In the genomic region with DNA sequence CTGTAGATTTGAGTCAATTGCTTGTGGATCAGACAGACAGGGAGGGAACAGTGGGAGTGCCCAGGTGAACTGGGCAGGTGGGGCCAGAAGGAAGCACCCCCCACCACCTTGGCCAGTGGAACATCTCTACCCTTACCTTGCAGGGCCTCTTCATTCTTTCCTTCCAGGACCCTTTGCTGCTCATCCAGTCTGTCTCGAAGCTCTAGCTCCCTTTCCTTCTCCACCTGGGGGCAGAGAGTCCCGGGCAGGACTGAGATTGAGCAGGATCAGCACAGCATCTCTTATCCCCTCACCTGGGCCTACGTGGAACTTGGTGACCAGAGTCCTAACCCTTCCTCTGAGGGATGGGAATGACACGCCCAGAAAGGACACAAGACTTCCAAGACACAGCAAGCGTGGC, we compare ENCODE assay signal across 25 cellular contexts. TPM values are rescaled to one million over a fixed set of nuclear protein-coding genes. Genes with fewer than 3 reads are reported as not detected.
DNase-seq lines count a peak whose midpoint lies in the region; ATAC-seq and TF ChIP-seq lines count a peak whose summit lies in the region.
"Had no signal": no experiment of that assay in that cellular context is flagged by ENCODE, and none has a peak within 500 bp of the region (broad histone marks: within the 10 kb centered on the region; RNA-seq: fewer than 3 reads in every experiment).

No MANE protein-coding gene starts in this region.

- intact Hi-C loops in esophagus muscularis mucosa (cut with DNase I) = no loop called here
- intact Hi-C loops in breast epithelium (cut with DNase I; ENCODE audit: low total_unique reads) = loop anchor here (5.0 kb wide), 1 partner anchor 1372 kb away; no protein-coding TSS in a partner anchor

- peak overlapping the region; percentile 81 for H3K27ac Mint-ChIP-seq in activated naive CD8-positive, alpha-beta T cell
- no peak overlapping the region for H3K27ac Mint-ChIP-seq in activated naive CD8-positive, alpha-beta T cell treated with anti-CD3 and anti-CD28 coated beads for 36 hours
- peak overlapping the region; percentile 91 for H3K27ac Mint-ChIP-seq in stimulated activated effector memory CD8-positive, alpha-beta T cell treated with anti-CD3 and anti-CD28 coated beads, Interleukin-12 subunit alpha, Interleukin-12 subunit beta, amount 100 ng/mL, for 72 hours
- H3K27ac Mint-ChIP-seq: activated CD4-positive, alpha-beta T cell treated with anti-CD3 and anti-CD28 coated beads, Interleukin-2, amount 10 ng/mL, durations not matched to agents 24 days and 14 days; HFFc6; T-helper 2 cell treated with Interferon-gamma antibody and Interleukin-4, amounts not matched to agents 5 μg/mL and 100 μg/mL, for 36 hours had no signal

- TF ChIP-seq CTCF in RWPE2 (IDR thresholded peaks at IDR 0.05; ENCODE audit: poor library complexity, severe bottlenecking) (no peak), esophagus muscularis mucosa (IDR thresholded peaks at IDR 0.05) (no peak), breast epithelium (IDR thresholded peaks at IDR 0.05) (no peak)

- H3K4me1 Mint-ChIP-seq in activated naive CD8-positive, alpha-beta T cell (ENCODE audit: low read depth) = peaks cover 58% of the 10 kb centered on the region
- peaks cover 60% of the 10 kb centered on the region for H3K4me1 Mint-ChIP-seq in activated naive CD8-positive, alpha-beta T cell treated with anti-CD3 and anti-CD28 coated beads for 36 hours
- H3K4me1 Mint-ChIP-seq in stimulated activated effector memory CD8-positive, alpha-beta T cell treated with anti-CD3 and anti-CD28 coated beads, Interleukin-12 subunit alpha, Interleukin-12 subunit beta, amount 100 ng/mL, for 72 hours = peaks cover 37% of the 10 kb centered on the region
- H3K4me1 Mint-ChIP-seq: nephron had no signal

- TF ChIP-seq POLR2A in esophagus muscularis mucosa (IDR thresholded peaks at IDR 0.05; ENCODE audit: low read depth) (no peak), breast epithelium (IDR thresholded peaks at IDR 0.05) (no peak)

- H3K4me3 Mint-ChIP-seq in activated naive CD8-positive, alpha-beta T cell = no peak overlapping the region
- H3K4me3 Mint-ChIP-seq in activated naive CD8-positive, alpha-beta T cell treated with anti-CD3 and anti-CD28 coated beads for 36 hours = no peak overlapping the region
- H3K4me3 Mint-ChIP-seq in stimulated activated effector memory CD8-positive, alpha-beta T cell treated with anti-CD3 and anti-CD28 coated beads, Interleukin-12 subunit alpha, Interleukin-12 subunit beta, amount 100 ng/mL, for 72 hours = no peak overlapping the region
- H3K4me3 Mint-ChIP-seq: activated CD4-positive, alpha-beta T cell treated with anti-CD3 and anti-CD28 coated beads, Interleukin-2, amount 10 ng/mL, durations not matched to agents 24 days and 14 days; HFFc6; nephron; T-helper 2 cell treated with Interferon-gamma antibody and Interleukin-4, amounts not matched to agents 5 μg/mL and 100 μg/mL, for 36 hours had no signal

- H3K4me1 ChIP-seq in RWPE2 (ENCODE audit: insufficient read depth, poor library complexity, severe bottlenecking) (peaks cover 8% of the 10 kb centered on the region), esophagus muscularis mucosa (peaks cover 9 to 30% (median 17%) of the 10 kb centered on the region in 4 donors), breast epithelium (no peaks in the 10 kb centered on the region)

- H3K36me3 Mint-ChIP-seq in activated naive CD8-positive, alpha-beta T cell = peaks cover 14% of the 10 kb centered on the region
- peaks cover 51% of the 10 kb centered on the region for H3K36me3 Mint-ChIP-seq in activated naive CD8-positive, alpha-beta T cell treated with anti-CD3 and anti-CD28 coated beads for 36 hours
- H3K36me3 Mint-ChIP-seq in stimulated activated effector memory CD8-positive, alpha-beta T cell treated with anti-CD3 and anti-CD28 coated beads, Interleukin-12 subunit alpha, Interleukin-12 subunit beta, amount 100 ng/mL, for 72 hours = peaks cover 85% of the 10 kb centered on the region

- H3K9me3 ChIP-seq in RWPE2 (ENCODE audit: severe bottlenecking) = no peaks in the 10 kb centered on the region
- no peaks in the 10 kb centered on the region for H3K9me3 ChIP-seq in esophagus muscularis mucosa
- no peaks in the 10 kb centered on the region for H3K9me3 ChIP-seq in breast epithelium
- H3K9me3 ChIP-seq: BLaER1, left ventricle myocardium inferior, tibial nerve had no signal

- no peak overlapping the region for H3K27ac ChIP-seq in RWPE2 (ENCODE audit: poor library complexity, severe bottlenecking)
- H3K27ac ChIP-seq in esophagus muscularis mucosa (replicated peaks in 1 of 4) = peak overlapping the region in 1 of 4 donors; percentile 4
- no peak overlapping the region for H3K27ac ChIP-seq in breast epithelium
- H3K27ac ChIP-seq: BLaER1, dorsolateral prefrontal cortex, left ventricle myocardium inferior, tibial nerve had no signal

- TF ChIP-seq EP300 in esophagus muscularis mucosa (IDR thresholded peaks at IDR 0.05) = no peak

- H3K36me3 ChIP-seq in RWPE2 (ENCODE audit: low read depth) (no peaks in the 10 kb centered on the region), esophagus muscularis mucosa (peaks cover 23 to 71% (median 58%) of the 10 kb centered on the region in 4 donors), breast epithelium (no peaks in the 10 kb centered on the region)

- H3K9me3 Mint-ChIP-seq in activated naive CD8-positive, alpha-beta T cell (ENCODE audit: low read depth) = no peaks in the 10 kb centered on the region
- H3K9me3 Mint-ChIP-seq in activated naive CD8-positive, alpha-beta T cell treated with anti-CD3 and anti-CD28 coated beads for 36 hours = no peaks in the 10 kb centered on the region
- no peaks in the 10 kb centered on the region for H3K9me3 Mint-ChIP-seq in stimulated activated effector memory CD8-positive, alpha-beta T cell treated with anti-CD3 and anti-CD28 coated beads, Interleukin-12 subunit alpha, Interleukin-12 subunit beta, amount 100 ng/mL, for 72 hours
- H3K9me3 Mint-ChIP-seq: HFFc6; T-helper 2 cell treated with Interferon-gamma antibody and Interleukin-4, amounts not matched to agents 5 μg/mL and 100 μg/mL, for 36 hours had no signal

- no peaks in the 10 kb centered on the region for H3K27me3 Mint-ChIP-seq in activated naive CD8-positive, alpha-beta T cell
- H3K27me3 Mint-ChIP-seq in activated naive CD8-positive, alpha-beta T cell treated with anti-CD3 and anti-CD28 coated beads for 36 hours = no peaks in the 10 kb centered on the region
- H3K27me3 Mint-ChIP-seq: activated CD4-positive, alpha-beta T cell treated with anti-CD3 and anti-CD28 coated beads, Interleukin-2, amount 10 ng/mL, durations not matched to agents 24 days and 14 days had no signal

- H3K27me3 ChIP-seq in RWPE2 (ENCODE audit: insufficient read depth, poor library complexity, severe bottlenecking) (no peaks in the 10 kb centered on the region), esophagus muscularis mucosa (no peaks in the 10 kb centered on the region), breast epithelium (no peaks in the 10 kb centered on the region)
- H3K27me3 ChIP-seq: BLaER1, dorsolateral prefrontal cortex, tibial nerve had no signal

- ATAC-seq in RWPE2 (ENCODE audit: low read depth) = no peak
- ATAC-seq in stimulated activated effector memory CD8-positive, alpha-beta T cell treated with anti-CD3 and anti-CD28 coated beads, Interleukin-12 subunit alpha, Interleukin-12 subunit beta, amount 100 ng/mL, for 72 hours = no peak
- ATAC-seq in HG03378 (IDR thresholded peaks at IDR 0.05; ENCODE audit: unreplicated experiment) = no peak
- ATAC-seq: SK-N-SH treated with all-trans-retinoic acid at 6 μM for 48 hours had no signal

- WGBS in esophagus muscularis mucosa = 94% methylated on average over 4 of the region's 5 CpGs

- H3K4me3 ChIP-seq in RWPE2 (ENCODE audit: severe bottlenecking) (no peak overlapping the region), esophagus muscularis mucosa (no peak overlapping the region), breast epithelium (no peak overlapping the region)
- H3K4me3 ChIP-seq: BLaER1, dorsolateral prefrontal cortex, left ventricle myocardium inferior, smooth muscle cell, tibial nerve had no signal

- no peak for DNase-seq in activated naive CD8-positive, alpha-beta T cell treated with anti-CD3 and anti-CD28 coated beads for 36 hours
- DNase-seq in RWPE2 (ENCODE audit: low spot score) = peak; percentile 50
- peak; percentile 53 for DNase-seq in esophagus muscularis mucosa (ENCODE audit: extremely low spot score)
- DNase-seq in stimulated activated effector memory CD8-positive, alpha-beta T cell treated with anti-CD3 and anti-CD28 coated beads, Interleukin-12 subunit alpha, Interleukin-12 subunit beta, amount 100 ng/mL, for 72 hours (ENCODE audit: low spot score in 2 of 2) = no peak
- no peak for DNase-seq in NCI-H524 (lab: John Stamatoyannopoulos, UW)
- DNase-seq in breast epithelium (ENCODE audit: low spot score in 2 of 2) = no peak
- DNase-seq: activated CD4-positive, alpha-beta T cell treated with anti-CD3 and anti-CD28 coated beads, Interleukin-2, amount 10 ng/mL, durations not matched to agents 24 days and 14 days; Calu3; cerebellar nuclear complex; dorsolateral prefrontal cortex; HFFc6; hypothalamus; Kasumi-1; left ventricle myocardium inferior; OCI-M1; retina; stimulated activated CD4-positive, alpha-beta T cell treated with anti-CD3 and anti-CD28 coated beads, Interleukin-1b, Interleukin-23, amount 100 ng/mL, for 48 hours had no signal

RNA-seq across cellular contexts. Expression of gene CCDC69, which starts 25.0 kb away (rescaled TPM):
- total RNA-seq in activated naive CD8-positive, alpha-beta T cell treated with anti-CD3 and anti-CD28 coated beads for 36 hours = 10 to 100 TPM; 27.5 to 29.6 TPM
- total RNA-seq in esophagus muscularis mucosa (100 to 1,000 TPM; 217 to 341 (median 285) TPM), breast epithelium (100 to 1,000 TPM in 1 of 3 donors, 10 to 100 TPM in 2; 47.4 to 201 (median 97.0) TPM)

RNA-seq across cellular contexts. Expression of gene ANXA6, which starts 41.3 kb away (rescaled TPM):
- total RNA-seq in activated naive CD8-positive, alpha-beta T cell treated with anti-CD3 and anti-CD28 coated beads for 36 hours = 100 to 1,000 TPM; 407 to 417 TPM
- total RNA-seq in esophagus muscularis mucosa (100 to 1,000 TPM; 232 to 442 (median 374) TPM), breast epithelium (100 to 1,000 TPM; 206 to 320 (median 276) TPM)

RNA-seq across cellular contexts. Expression of gene GM2A, which starts 54.1 kb away (rescaled TPM):
- 10 to 100 TPM; 18.0 to 18.8 TPM for total RNA-seq in activated naive CD8-positive, alpha-beta T cell treated with anti-CD3 and anti-CD28 coated beads for 36 hours
- 10 to 100 TPM; 28.3 to 32.0 (median 30.1) TPM for total RNA-seq in esophagus muscularis mucosa
- 10 to 100 TPM; 35.1 to 58.0 (median 43.8) TPM for total RNA-seq in breast epithelium

Comparison
In these comparisons a context has a peak if more than half of its experiments do, and no peak if none do; other contexts are left out.
1. DNase-seq: peak in RWPE2 (single experiment) and esophagus muscularis mucosa (single experiment); none in activated naive CD8-positive, alpha-beta T cell treated with anti-CD3 and anti-CD28 coated beads for 36 hours (single experiment), stimulated activated effector memory CD8-positive, alpha-beta T cell treated with anti-CD3 and anti-CD28 coated beads, Interleukin-12 subunit alpha, Interleukin-12 subunit beta, amount 100 ng/mL, for 72 hours (0 of 2), NCI-H524 (0 of 2) and breast epithelium (0 of 2).